8 cellular contexts compared by ENCODE assay signal in the genomic region with DNA sequence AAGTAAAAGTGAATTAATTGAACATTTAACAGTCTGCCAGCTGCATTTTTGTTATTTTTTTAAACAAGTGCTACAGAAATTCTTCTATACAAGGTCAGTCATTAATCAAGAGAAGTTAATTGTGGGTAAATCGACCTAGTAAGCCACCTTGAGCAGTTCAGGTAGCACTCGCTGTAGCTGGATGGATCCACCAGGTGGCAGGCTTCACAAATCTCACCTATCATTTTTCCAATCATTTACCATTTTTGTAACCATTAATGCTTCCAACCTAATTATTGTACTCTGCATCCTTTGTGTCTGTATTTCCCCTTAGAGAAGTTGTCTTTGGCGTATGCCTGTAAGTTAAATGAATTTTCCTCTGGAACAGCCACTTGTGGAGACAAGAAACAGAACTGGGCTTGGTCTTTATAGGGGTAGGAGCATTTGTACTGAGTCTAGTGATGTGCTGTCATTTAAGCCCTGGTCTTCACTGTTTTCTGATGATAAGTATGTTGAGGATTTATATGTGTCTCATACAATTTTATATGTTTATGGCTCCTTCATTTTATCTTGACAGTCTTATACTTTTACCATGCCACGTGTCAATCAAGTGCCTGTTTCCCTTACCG. TPM values are rescaled to one million over a fixed set of nuclear protein-coding genes. Genes with fewer than 3 reads are reported as not detected.
DNase-seq lines count a peak whose midpoint lies in the region; ATAC-seq and TF ChIP-seq lines count a peak whose summit lies in the region.

No MANE protein-coding gene starts in this region.

- H3K4me1 ChIP-seq in stomach = peaks cover 0 to 16% (median 5%) of the 10 kb centered on the region in 4 donors

- no peak overlapping the region for H3K4me3 ChIP-seq in stomach

- intact Hi-C loops in stomach (cut with DNase I; ENCODE audit: low total_unique reads) = no loop called here

- WGBS in stomach, 5 donors = 50 to 59% (median 56%) methylated on average over 5 of the region's 5 CpGs

- H3K27ac ChIP-seq in stomach = no peak overlapping the region

- H3K9me3 ChIP-seq in stomach = no peaks in the 10 kb centered on the region

- no peaks in the 10 kb centered on the region for H3K27me3 ChIP-seq in stomach

- ATAC-seq in HG03354 (IDR thresholded peaks at IDR 0.05; ENCODE audit: poor library complexity, severe bottlenecking, unreplicated experiment) (peak; percentile 83), GM21619 (IDR thresholded peaks at IDR 0.05; ENCODE audit: unreplicated experiment) (no peak)

- no peak for TF ChIP-seq POLR2A in stomach (IDR thresholded peaks at IDR 0.05)

- H3K36me3 ChIP-seq in stomach = peaks cover 7 to 57% (median 48%) of the 10 kb centered on the region in 4 donors

- DNase-seq in A172 (ENCODE audit: low spot score) (peak; percentile 66), SW480 (ENCODE audit: low spot score) (peak; percentile 30), astrocyte of the hippocampus (ENCODE audit: low read depth, low spot score) (peak; percentile 43), left kidney (ENCODE audit: low read depth, low spot score) (peak; percentile 36), stomach (peak; percentile 42)

- TF ChIP-seq CTCF in GM12873 (IDR thresholded peaks at IDR 0.05; ENCODE audit: insufficient read depth, low read depth, low read length, missing control alignments) (peak; percentile 87), stomach (IDR thresholded peaks at IDR 0.05) (peak in 5 of 7 experiments; percentile 39 to 84 (median 77))

- TF ChIP-seq EP300 in stomach (IDR thresholded peaks at IDR 0.05) = no peak

RNA-seq across cellular contexts. Expression of gene CD180, which starts 39.5 kb away (rescaled TPM):
- 0.03 and 0.53 TPM in 2 replicates for total RNA-seq in A172 (2014; rRNA removed; shearing (Covaris generic))
- 1 to 10 TPM in 2 of 5 donors, under 1 TPM in 2, not detected in 1; under 0.01 to 2.6 (median 0.77) TPM for total RNA-seq in stomach
- under 1 TPM; 0.15 to 0.37 (median 0.28) TPM for polyA plus RNA-seq in stomach
